In genomic region chr2:37039580-37039979, GRCh38 we compare ENCODE assay signal across 29 cellular contexts.
"Had no signal": no experiment of that assay in that cellular context is flagged by ENCODE, and none has a peak within 500 bp of the region (broad histone marks: within the 10 kb centered on the region; RNA-seq: fewer than 3 reads in every experiment).

No MANE protein-coding gene starts in this region.

- H3K4me1 ChIP-seq: ascending aorta, SJSA1 had no signal

- DNase-seq: activated CD4-positive, alpha-beta memory T cell treated with anti-CD3 and anti-CD28 coated beads for 36 hours; activated CD4-positive, alpha-beta T cell treated with anti-CD3 and anti-CD28 coated beads, Interleukin-2, amount 10 ng/mL, durations not matched to agents 7 days and 5 days; activated CD4-positive, CD25-positive, alpha-beta regulatory T cell; activated CD8-positive, alpha-beta memory T cell treated with anti-CD3 and anti-CD28 coated beads for 24 hours; activated effector memory CD4-positive, alpha-beta T cell treated with anti-CD3 and anti-CD28 coated beads, Interleukin-2, amount 50 U/mL, for 16 hours; activated naive CD4-positive, alpha-beta T cell treated with Interleukin-2 at 50 U/mL for 16 hours; activated naive CD8-positive, alpha-beta T cell treated with anti-CD3 and anti-CD28 coated beads, Interleukin-2, amount 50 U/mL, for 24 hours; activated T-cell treated with anti-CD3 and anti-CD28 coated beads, Interleukin-2, amount 50 U/mL, for 4 hours; amniotic stem cell; body of pancreas; central memory CD4-positive, alpha-beta T cell; Karpas-422; MV-4-11; NCI-H1105; NCI-H1436; NCI-H1694 treated with DMSO at 0.1 percent for 48 hours; NCI-H2029 treated with DMSO at 0.1 percent for 48 hours; NCI-H345; NCI-H510A; NCI-H526 treated with DMSO at 0.1 percent for 48 hours; NCI-H82; PC-3; SHP77 had no signal

- FAIRE-seq: bronchial epithelial cell, RCC 7860 had no signal

- H3K9me3 ChIP-seq: ascending aorta, body of pancreas, SJSA1 had no signal

- ATAC-seq: activated naive CD4-positive, alpha-beta T cell treated with anti-CD3 and anti-CD28 coated beads, Interleukin-2, amount 50 U/mL, for 72 hours; activated naive CD8-positive, alpha-beta T cell treated with anti-CD3 and anti-CD28 coated beads, Interleukin-2, amount 50 U/mL, for 24 hours; activated T-cell treated with anti-CD3 and anti-CD28 coated beads, Interleukin-2, amount 50 U/mL, for 4 hours; body of pancreas; PC-3 had no signal

- H3K27ac ChIP-seq: ascending aorta, body of pancreas, SJSA1, VCaP had no signal

- H3K4me3 ChIP-seq: ascending aorta, body of pancreas, SJSA1 had no signal

- H3K27me3 ChIP-seq: ascending aorta, body of pancreas, SJSA1 had no signal
